1 cellular context compared by ENCODE assay signal in the genomic region with DNA sequence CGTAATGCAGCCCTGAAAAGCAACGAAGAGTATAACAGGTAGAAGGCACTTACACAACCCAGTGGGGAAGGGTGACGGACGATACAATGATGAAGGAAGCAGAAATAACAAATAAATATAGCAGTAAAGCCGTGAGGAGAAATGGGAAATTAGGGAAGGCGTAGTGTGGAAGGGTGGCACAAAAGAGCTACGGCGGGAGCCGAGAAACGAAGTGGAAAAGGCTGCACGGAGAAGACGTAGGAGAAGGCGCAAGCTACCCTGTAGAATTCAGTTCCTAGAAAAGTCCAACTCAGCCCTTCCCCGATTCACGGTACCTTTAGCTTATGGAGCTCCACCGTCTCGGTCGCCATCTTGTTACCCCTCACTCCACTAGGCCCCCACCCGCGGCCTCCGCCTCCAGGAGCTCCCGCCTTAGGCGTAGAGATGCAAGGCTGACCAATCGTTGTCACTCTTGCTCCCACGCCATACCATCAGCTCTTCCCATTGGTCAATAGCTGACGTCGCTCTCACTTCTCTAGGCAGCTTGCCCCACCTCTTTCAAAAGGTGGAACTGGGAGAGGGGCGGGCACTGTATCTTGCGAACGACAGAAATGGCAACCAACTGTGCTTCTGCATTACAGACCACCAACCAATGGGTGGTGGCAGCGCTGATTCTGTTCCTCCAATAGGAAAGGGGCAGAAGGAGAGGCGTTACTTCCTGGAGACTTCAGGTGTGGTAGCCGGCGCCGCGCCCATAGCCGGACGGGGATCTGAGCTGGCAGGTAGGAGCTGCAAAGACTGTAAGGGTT.
A peak's percentile ranks its signal among the peaks of the same experiment; 100 is the strongest.
TF ChIP-seq lines count a peak whose summit lies in the region.

A gene with protein sequence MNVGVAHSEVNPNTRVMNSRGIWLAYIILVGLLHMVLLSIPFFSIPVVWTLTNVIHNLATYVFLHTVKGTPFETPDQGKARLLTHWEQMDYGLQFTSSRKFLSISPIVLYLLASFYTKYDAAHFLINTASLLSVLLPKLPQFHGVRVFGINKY (plus strand): TSS at position 690 of the 788 bp plus-strand sequence. CDS start 959 bp downstream, outside the sequence.
A gene with protein sequence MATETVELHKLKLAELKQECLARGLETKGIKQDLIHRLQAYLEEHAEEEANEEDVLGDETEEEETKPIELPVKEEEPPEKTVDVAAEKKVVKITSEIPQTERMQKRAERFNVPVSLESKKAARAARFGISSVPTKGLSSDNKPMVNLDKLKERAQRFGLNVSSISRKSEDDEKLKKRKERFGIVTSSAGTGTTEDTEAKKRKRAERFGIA (minus strand): TSS at position 373 of the 788 bp plus-strand sequence. CDS start 23 bp downstream, at position 350.

TF ChIP-seq in HepG2, 621 proteins besides CTCF, POLR2A, EP300 and RAD21 (continued from another document and continues in another):
- TF ChIP-seq, protein P1, sequence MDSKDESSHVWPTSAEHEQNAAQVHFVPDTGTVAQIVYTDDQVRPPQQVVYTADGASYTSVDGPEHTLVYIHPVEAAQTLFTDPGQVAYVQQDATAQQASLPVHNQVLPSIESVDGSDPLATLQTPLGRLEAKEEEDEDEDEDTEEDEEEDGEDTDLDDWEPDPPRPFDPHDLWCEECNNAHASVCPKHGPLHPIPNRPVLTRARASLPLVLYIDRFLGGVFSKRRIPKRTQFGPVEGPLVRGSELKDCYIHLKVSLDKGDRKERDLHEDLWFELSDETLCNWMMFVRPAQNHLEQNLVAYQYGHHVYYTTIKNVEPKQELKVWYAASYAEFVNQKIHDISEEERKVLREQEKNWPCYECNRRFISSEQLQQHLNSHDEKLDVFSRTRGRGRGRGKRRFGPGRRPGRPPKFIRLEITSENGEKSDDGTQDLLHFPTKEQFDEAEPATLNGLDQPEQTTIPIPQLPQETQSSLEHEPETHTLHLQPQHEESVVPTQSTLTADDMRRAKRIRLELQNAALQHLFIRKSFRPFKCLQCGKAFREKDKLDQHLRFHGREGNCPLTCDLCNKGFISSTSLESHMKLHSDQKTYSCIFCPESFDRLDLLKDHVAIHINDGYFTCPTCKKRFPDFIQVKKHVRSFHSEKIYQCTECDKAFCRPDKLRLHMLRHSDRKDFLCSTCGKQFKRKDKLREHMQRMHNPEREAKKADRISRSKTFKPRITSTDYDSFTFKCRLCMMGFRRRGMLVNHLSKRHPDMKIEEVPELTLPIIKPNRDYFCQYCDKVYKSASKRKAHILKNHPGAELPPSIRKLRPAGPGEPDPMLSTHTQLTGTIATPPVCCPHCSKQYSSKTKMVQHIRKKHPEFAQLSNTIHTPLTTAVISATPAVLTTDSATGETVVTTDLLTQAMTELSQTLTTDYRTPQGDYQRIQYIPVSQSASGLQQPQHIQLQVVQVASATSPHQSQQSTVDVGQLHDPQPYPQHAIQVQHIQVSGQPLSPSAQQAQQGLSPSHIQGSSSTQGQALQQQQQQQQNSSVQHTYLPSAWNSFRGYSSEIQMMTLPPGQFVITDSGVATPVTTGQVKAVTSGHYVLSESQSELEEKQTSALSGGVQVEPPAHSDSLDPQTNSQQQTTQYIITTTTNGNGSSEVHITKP (CRISPR knock-in tag; IDR thresholded peaks at IDR 0.05; ENCODE audit: low read depth), result no peak
- TF ChIP-seq ZNF558 (CRISPR knock-in tag; IDR thresholded peaks at IDR 0.05; ENCODE audit: borderline replicate concordance), result no peak; the same call in 1 of the 2 replicates
- TF ChIP-seq ZNF367 (CRISPR knock-in tag; IDR thresholded peaks at IDR 0.05; ENCODE audit: borderline replicate concordance), result no peak
- no peak for TF ChIP-seq AKAP8 (CRISPR knock-in tag; IDR thresholded peaks at IDR 0.05)
- TF ChIP-seq, protein P2, sequence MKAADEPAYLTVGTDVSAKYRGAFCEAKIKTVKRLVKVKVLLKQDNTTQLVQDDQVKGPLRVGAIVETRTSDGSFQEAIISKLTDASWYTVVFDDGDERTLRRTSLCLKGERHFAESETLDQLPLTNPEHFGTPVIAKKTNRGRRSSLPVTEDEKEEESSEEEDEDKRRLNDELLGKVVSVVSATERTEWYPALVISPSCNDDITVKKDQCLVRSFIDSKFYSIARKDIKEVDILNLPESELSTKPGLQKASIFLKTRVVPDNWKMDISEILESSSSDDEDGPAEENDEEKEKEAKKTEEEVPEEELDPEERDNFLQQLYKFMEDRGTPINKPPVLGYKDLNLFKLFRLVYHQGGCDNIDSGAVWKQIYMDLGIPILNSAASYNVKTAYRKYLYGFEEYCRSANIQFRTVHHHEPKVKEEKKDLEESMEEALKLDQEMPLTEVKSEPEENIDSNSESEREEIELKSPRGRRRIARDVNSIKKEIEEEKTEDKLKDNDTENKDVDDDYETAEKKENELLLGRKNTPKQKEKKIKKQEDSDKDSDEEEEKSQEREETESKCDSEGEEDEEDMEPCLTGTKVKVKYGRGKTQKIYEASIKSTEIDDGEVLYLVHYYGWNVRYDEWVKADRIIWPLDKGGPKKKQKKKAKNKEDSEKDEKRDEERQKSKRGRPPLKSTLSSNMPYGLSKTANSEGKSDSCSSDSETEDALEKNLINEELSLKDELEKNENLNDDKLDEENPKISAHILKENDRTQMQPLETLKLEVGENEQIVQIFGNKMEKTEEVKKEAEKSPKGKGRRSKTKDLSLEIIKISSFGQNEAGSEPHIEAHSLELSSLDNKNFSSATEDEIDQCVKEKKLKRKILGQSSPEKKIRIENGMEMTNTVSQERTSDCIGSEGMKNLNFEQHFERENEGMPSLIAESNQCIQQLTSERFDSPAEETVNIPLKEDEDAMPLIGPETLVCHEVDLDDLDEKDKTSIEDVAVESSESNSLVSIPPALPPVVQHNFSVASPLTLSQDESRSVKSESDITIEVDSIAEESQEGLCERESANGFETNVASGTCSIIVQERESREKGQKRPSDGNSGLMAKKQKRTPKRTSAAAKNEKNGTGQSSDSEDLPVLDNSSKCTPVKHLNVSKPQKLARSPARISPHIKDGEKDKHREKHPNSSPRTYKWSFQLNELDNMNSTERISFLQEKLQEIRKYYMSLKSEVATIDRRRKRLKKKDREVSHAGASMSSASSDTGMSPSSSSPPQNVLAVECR (CRISPR knock-in tag; IDR thresholded peaks at IDR 0.05; ENCODE audit: borderline replicate concordance), result peak; percentile 84
- no peak for TF ChIP-seq SRSF9 (IDR thresholded peaks at IDR 0.05; ENCODE audit: borderline replicate concordance, insufficient read depth, low read depth, low read length, poor library complexity, severe bottlenecking)
- peak; percentile 39; the same call in 1 of the 2 replicates for TF ChIP-seq MIER3 (CRISPR knock-in tag; IDR thresholded peaks at IDR 0.05; ENCODE audit: borderline replicate concordance)
- peak; percentile 90 for TF ChIP-seq YEATS2 (CRISPR knock-in tag; IDR thresholded peaks at IDR 0.05; ENCODE audit: borderline replicate concordance)
- no peak for TF ChIP-seq ZNF468 (CRISPR knock-in tag; IDR thresholded peaks at IDR 0.05)
- no peak for TF ChIP-seq MZF1 (CRISPR knock-in tag; IDR thresholded peaks at IDR 0.05; ENCODE audit: borderline replicate concordance)
- TF ChIP-seq HES4 (CRISPR knock-in tag; IDR thresholded peaks at IDR 0.05; ENCODE audit: borderline replicate concordance), result no peak
- peak; percentile 21 for TF ChIP-seq TBL1XR1 (IDR thresholded peaks at IDR 0.05; ENCODE audit: borderline replicate concordance, low read length, partially characterized antibody)
- no peak for TF ChIP-seq ZFP62 (CRISPR knock-in tag; IDR thresholded peaks at IDR 0.05)
- no peak for TF ChIP-seq RNF2 (conservative IDR thresholded peaks at IDR 0.05; ENCODE audit: low read depth)
- TF ChIP-seq, protein P3, sequence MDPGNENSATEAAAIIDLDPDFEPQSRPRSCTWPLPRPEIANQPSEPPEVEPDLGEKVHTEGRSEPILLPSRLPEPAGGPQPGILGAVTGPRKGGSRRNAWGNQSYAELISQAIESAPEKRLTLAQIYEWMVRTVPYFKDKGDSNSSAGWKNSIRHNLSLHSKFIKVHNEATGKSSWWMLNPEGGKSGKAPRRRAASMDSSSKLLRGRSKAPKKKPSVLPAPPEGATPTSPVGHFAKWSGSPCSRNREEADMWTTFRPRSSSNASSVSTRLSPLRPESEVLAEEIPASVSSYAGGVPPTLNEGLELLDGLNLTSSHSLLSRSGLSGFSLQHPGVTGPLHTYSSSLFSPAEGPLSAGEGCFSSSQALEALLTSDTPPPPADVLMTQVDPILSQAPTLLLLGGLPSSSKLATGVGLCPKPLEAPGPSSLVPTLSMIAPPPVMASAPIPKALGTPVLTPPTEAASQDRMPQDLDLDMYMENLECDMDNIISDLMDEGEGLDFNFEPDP (CRISPR knock-in tag; conservative IDR thresholded peaks at IDR 0.05), result no peak
- TF ChIP-seq, protein P4, sequence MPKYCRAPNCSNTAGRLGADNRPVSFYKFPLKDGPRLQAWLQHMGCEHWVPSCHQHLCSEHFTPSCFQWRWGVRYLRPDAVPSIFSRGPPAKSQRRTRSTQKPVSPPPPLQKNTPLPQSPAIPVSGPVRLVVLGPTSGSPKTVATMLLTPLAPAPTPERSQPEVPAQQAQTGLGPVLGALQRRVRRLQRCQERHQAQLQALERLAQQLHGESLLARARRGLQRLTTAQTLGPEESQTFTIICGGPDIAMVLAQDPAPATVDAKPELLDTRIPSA (CRISPR knock-in tag; IDR thresholded peaks at IDR 0.05; ENCODE audit: borderline replicate concordance), result no peak
- no peak for TF ChIP-seq REL (CRISPR knock-in tag; conservative IDR thresholded peaks at IDR 0.05)
- no peak; the same call in 1 of the 2 replicates for TF ChIP-seq PPARG (CRISPR knock-in tag; conservative IDR thresholded peaks at IDR 0.05)
- TF ChIP-seq, protein P5, sequence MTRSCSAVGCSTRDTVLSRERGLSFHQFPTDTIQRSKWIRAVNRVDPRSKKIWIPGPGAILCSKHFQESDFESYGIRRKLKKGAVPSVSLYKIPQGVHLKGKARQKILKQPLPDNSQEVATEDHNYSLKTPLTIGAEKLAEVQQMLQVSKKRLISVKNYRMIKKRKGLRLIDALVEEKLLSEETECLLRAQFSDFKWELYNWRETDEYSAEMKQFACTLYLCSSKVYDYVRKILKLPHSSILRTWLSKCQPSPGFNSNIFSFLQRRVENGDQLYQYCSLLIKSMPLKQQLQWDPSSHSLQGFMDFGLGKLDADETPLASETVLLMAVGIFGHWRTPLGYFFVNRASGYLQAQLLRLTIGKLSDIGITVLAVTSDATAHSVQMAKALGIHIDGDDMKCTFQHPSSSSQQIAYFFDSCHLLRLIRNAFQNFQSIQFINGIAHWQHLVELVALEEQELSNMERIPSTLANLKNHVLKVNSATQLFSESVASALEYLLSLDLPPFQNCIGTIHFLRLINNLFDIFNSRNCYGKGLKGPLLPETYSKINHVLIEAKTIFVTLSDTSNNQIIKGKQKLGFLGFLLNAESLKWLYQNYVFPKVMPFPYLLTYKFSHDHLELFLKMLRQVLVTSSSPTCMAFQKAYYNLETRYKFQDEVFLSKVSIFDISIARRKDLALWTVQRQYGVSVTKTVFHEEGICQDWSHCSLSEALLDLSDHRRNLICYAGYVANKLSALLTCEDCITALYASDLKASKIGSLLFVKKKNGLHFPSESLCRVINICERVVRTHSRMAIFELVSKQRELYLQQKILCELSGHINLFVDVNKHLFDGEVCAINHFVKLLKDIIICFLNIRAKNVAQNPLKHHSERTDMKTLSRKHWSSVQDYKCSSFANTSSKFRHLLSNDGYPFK (CRISPR knock-in tag; IDR thresholded peaks at IDR 0.05; ENCODE audit: borderline replicate concordance), result peak; percentile 93; the same call in 1 of the 2 replicates
- TF ChIP-seq ZNF749 (CRISPR knock-in tag; IDR thresholded peaks at IDR 0.05; ENCODE audit: borderline replicate concordance), result 0 out of 2 replicates have a peak, but pooled peaks have one; percentile 36
- no peak for TF ChIP-seq ZNF253 (CRISPR knock-in tag; IDR thresholded peaks at IDR 0.05; ENCODE audit: borderline replicate concordance)
- TF ChIP-seq NFE2L2 (IDR thresholded peaks at IDR 0.05; ENCODE audit: low read length), result no peak
- TF ChIP-seq FOXK1 (CRISPR knock-in tag; IDR thresholded peaks at IDR 0.05; ENCODE audit: borderline replicate concordance, low read depth), result peak; percentile 40; the same call in 1 of the 2 replicates
- TF ChIP-seq HMGA1 (CRISPR knock-in tag; conservative IDR thresholded peaks at IDR 0.05), result no peak
- TF ChIP-seq AGO2 (optimal IDR thresholded peaks at IDR 0.05; ENCODE audit: low read depth, low read length), result peak; percentile 51
- no peak for TF ChIP-seq MTA1 (CRISPR knock-in tag; IDR thresholded peaks at IDR 0.05; ENCODE audit: borderline replicate concordance)
- TF ChIP-seq, protein P6, sequence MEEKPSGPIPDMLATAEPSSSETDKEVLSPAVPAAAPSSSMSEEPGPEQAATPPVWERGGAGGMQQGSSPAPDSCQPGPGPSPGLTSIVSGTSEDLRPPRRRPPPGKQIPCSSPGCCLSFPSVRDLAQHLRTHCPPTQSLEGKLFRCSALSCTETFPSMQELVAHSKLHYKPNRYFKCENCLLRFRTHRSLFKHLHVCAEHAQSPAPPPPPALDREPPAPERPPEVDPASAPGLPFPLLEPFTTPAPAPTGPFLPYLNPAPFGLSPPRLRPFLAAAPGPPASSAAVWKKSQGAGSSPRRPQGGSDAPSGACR (CRISPR knock-in tag; IDR thresholded peaks at IDR 0.05), result 0 out of 2 replicates have a peak, but pooled peaks have one; percentile 66
- TF ChIP-seq, protein P7, sequence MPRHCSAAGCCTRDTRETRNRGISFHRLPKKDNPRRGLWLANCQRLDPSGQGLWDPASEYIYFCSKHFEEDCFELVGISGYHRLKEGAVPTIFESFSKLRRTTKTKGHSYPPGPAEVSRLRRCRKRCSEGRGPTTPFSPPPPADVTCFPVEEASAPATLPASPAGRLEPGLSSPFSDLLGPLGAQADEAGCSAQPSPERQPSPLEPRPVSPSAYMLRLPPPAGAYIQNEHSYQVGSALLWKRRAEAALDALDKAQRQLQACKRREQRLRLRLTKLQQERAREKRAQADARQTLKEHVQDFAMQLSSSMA (CRISPR knock-in tag; IDR thresholded peaks at IDR 0.05), result no peak
- TF ChIP-seq, protein P8, sequence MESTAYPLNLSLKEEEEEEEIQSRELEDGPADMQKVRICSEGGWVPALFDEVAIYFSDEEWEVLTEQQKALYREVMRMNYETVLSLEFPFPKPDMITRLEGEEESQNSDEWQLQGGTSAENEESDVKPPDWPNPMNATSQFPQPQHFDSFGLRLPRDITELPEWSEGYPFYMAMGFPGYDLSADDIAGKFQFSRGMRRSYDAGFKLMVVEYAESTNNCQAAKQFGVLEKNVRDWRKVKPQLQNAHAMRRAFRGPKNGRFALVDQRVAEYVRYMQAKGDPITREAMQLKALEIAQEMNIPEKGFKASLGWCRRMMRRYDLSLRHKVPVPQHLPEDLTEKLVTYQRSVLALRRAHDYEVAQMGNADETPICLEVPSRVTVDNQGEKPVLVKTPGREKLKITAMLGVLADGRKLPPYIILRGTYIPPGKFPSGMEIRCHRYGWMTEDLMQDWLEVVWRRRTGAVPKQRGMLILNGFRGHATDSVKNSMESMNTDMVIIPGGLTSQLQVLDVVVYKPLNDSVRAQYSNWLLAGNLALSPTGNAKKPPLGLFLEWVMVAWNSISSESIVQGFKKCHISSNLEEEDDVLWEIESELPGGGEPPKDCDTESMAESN (CRISPR knock-in tag; conservative IDR thresholded peaks at IDR 0.05), result no peak; the same call in 1 of the 2 replicates
- TF ChIP-seq, protein P9, sequence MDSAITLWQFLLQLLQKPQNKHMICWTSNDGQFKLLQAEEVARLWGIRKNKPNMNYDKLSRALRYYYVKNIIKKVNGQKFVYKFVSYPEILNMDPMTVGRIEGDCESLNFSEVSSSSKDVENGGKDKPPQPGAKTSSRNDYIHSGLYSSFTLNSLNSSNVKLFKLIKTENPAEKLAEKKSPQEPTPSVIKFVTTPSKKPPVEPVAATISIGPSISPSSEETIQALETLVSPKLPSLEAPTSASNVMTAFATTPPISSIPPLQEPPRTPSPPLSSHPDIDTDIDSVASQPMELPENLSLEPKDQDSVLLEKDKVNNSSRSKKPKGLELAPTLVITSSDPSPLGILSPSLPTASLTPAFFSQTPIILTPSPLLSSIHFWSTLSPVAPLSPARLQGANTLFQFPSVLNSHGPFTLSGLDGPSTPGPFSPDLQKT (CRISPR knock-in tag; IDR thresholded peaks at IDR 0.05; ENCODE audit: borderline replicate concordance), result no peak
- TF ChIP-seq, protein P10, sequence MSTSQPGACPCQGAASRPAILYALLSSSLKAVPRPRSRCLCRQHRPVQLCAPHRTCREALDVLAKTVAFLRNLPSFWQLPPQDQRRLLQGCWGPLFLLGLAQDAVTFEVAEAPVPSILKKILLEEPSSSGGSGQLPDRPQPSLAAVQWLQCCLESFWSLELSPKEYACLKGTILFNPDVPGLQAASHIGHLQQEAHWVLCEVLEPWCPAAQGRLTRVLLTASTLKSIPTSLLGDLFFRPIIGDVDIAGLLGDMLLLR (CRISPR knock-in tag; IDR thresholded peaks at IDR 0.05), result no peak
